ENCODE assay signal across 8 cellular contexts in the genomic region with DNA sequence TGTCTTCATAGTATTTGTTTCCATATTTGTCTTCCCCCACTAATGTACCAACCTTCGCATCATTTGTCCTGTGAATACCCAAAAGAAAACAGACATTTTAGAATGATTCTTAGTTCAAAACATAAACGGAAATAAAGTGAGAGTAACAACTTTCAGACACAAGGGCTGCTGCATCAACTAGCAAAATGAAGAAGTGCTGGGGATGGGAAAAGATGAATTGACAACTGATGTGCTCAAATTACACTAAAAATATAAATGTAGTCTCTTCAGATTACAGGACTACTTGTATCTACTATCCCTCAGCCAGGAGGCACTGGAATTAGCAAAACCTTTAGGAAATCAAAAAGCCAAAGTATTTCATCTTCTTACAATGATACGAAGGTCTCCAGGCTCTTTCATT. TPM values are rescaled to one million over a fixed set of nuclear protein-coding genes. Genes with fewer than 3 reads are reported as not detected.
DNase-seq lines count a peak whose midpoint lies in the region; ATAC-seq and TF ChIP-seq lines count a peak whose summit lies in the region.

No MANE protein-coding gene starts in this region.

- H3K27ac ChIP-seq in SK-N-MC, result no peak overlapping the region
- peak overlapping the region; percentile 83 to 90 (median 86) for H3K27ac ChIP-seq in sigmoid colon

- H3K36me3 ChIP-seq in SK-N-MC (ENCODE audit: insufficient read depth, low read length), result peaks cover 22% of the 10 kb centered on the region
- peaks cover 0 to 11% (median 0%) of the 10 kb centered on the region in 4 donors for H3K36me3 ChIP-seq in sigmoid colon

- H3K9ac ChIP-seq in SK-N-MC (ENCODE audit: insufficient read length), result peak overlapping the region; percentile 93

- intact Hi-C loops in sigmoid colon (cut with DNase I), result loop anchor here (10.0 kb wide), 1 partner anchor 358 kb away; no protein-coding TSS in a partner anchor

- H3K4me3 ChIP-seq in SK-N-MC, result peak overlapping the region; percentile 89
- peak overlapping the region; percentile 90 for H3K4me3 ChIP-seq in fibroblast of mammary gland (ENCODE audit: control insufficient read depth, low read depth, low read length)
- peak overlapping the region; percentile 79 to 94 (median 82) for H3K4me3 ChIP-seq in sigmoid colon

- no peak for TF ChIP-seq POLR2A in sigmoid colon (IDR thresholded peaks at IDR 0.05)

- no peaks in the 10 kb centered on the region for H3K27me3 ChIP-seq in sigmoid colon

- TF ChIP-seq EP300 in sigmoid colon (IDR thresholded peaks at IDR 0.05), result no peak

- DNase-seq in SK-N-MC (ENCODE audit: low read depth, low spot score) (no peak), fibroblast of mammary gland (ENCODE audit: low read depth) (no peak), sigmoid colon (no peak), D341Med (ENCODE audit: low spot score) (no peak), NCI-H1436 treated with DMSO at 0.1 percent for 48 hours (lab: John Stamatoyannopoulos, UW) (no peak), G401 (ENCODE audit: low spot score) (no peak)

- in situ Hi-C loops in G401 (cut with HindIII; ENCODE audit: low sequenced_read_pairs), result no loop called here

- H3K9me3 ChIP-seq in SK-N-MC (ENCODE audit: low read depth, low read length), result no peaks in the 10 kb centered on the region
- H3K9me3 ChIP-seq in sigmoid colon, result peaks cover 0 to 2% (median under 1%) of the 10 kb centered on the region in 4 donors

- TF ChIP-seq CTCF in fibroblast of mammary gland (conservative IDR thresholded peaks at IDR 0.05; ENCODE audit: control insufficient read depth, insufficient read depth, low read depth, low read length) (no peak), sigmoid colon (IDR thresholded peaks at IDR 0.05) (no peak)

- peak; percentile 1 for ATAC-seq in GM21360 (IDR thresholded peaks at IDR 0.05; ENCODE audit: unreplicated experiment)
- ATAC-seq in HG02884 (IDR thresholded peaks at IDR 0.05; ENCODE audit: unreplicated experiment), result no peak

- peaks cover 0 to 26% (median 10%) of the 10 kb centered on the region in 4 donors for H3K4me1 ChIP-seq in sigmoid colon

- WGBS in sigmoid colon, 2 donors, result 17 to 25% methylated on average over 3 of the region's 3 CpGs

RNA-seq across cellular contexts. Expression of a gene that starts 0.7 kb away (rescaled TPM):
- 100 to 1,000 TPM in 3 of 4 donors, 10 to 100 TPM in 1; 95.4 to 240 (median 145) TPM for total RNA-seq in sigmoid colon
- polyA plus RNA-seq in sigmoid colon, result 100 to 1,000 TPM; 149 to 256 (median 182) TPM
- 219 and 243 TPM in 2 replicates for total RNA-seq in G401 (2014; rRNA removed; shearing (Covaris generic))
